1 cellular context compared by ENCODE assay signal in genomic region chr12:110372056-110372425, GRCh38.
TF ChIP-seq lines count a peak whose summit lies in the region.

No MANE protein-coding gene starts in this region.

TF ChIP-seq in WTC11, 78 proteins besides CTCF, POLR2A, EP300 and RAD21 (continued from another document):
- TF ChIP-seq ZMAT4 (CRISPR knock-in tag; IDR thresholded peaks at IDR 0.05), result no peak
